15 cellular contexts compared by ENCODE assay signal in the genomic region with DNA sequence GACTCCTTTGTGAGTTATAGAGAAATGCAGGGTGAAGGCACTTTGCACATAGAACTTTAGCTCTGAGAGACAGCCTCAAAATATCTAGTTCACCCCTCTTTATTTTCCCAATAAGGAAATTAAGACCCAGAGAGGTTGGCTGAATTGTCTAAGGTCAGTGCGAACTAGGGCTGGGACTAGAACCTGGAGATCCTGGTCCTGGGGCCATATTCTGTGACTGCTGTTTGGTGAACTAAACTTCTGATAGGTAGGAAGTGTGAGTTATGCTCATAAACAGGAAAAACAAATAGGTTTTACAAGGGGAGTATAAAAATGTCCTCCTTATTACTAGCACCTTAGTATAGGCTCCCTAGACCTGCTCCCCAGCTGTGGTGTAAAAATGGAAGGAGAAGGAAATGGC. TPM values are rescaled to one million over a fixed set of nuclear protein-coding genes. Genes with fewer than 3 reads are reported as not detected.
DNase-seq lines count a peak whose midpoint lies in the region; ATAC-seq and TF ChIP-seq lines count a peak whose summit lies in the region.
"Had no signal": no experiment of that assay in that cellular context is flagged by ENCODE, and none has a peak within 500 bp of the region (broad histone marks: within the 10 kb centered on the region; RNA-seq: fewer than 3 reads in every experiment).

No MANE protein-coding gene starts in this region.

- peaks cover 94% of the 10 kb centered on the region for H3K36me3 Mint-ChIP-seq in activated CD4-positive, alpha-beta T cell treated with anti-CD3 and anti-CD28 coated beads, Interleukin-2, amount 10 ng/mL, durations not matched to agents 7 days and 5 days (ENCODE audit: low read depth)
- peaks cover 89% of the 10 kb centered on the region for H3K36me3 Mint-ChIP-seq in activated T-helper 1 cell treated with anti-CD3 and anti-CD28 coated beads, Interleukin-12 subunit alpha, Interleukin-12 subunit beta, Interleukin-2, Interleukin-4 antibody, amounts not matched to agents 30 ng/mL and 10 ng/mL and 1 ng/mL, durations not matched to agents 14 hours and 24 hours and 36 hours (ENCODE audit: low read depth)

- intact Hi-C loops in activated T-helper 1 cell treated with anti-CD3 and anti-CD28 coated beads, Interleukin-12 subunit alpha, Interleukin-12 subunit beta, Interleukin-2, Interleukin-4 antibody, amounts not matched to agents 30 ng/mL and 10 ng/mL and 1 ng/mL, durations not matched to agents 14 hours and 24 hours and 36 hours (cut with micrococcal nuclease) = loop anchor here (1.0 to 5.0 kb wide), 4 partner anchors 9 to 1268 kb away; a partner anchor contains a TSS

- no peaks in the 10 kb centered on the region for H3K9me3 Mint-ChIP-seq in activated CD4-positive, alpha-beta T cell treated with anti-CD3 and anti-CD28 coated beads, Interleukin-2, amount 10 ng/mL, durations not matched to agents 7 days and 5 days
- H3K9me3 Mint-ChIP-seq in activated T-helper 1 cell treated with anti-CD3 and anti-CD28 coated beads, Interleukin-12 subunit alpha, Interleukin-12 subunit beta, Interleukin-2, Interleukin-4 antibody, amounts not matched to agents 30 ng/mL and 10 ng/mL and 1 ng/mL, durations not matched to agents 14 hours and 24 hours and 36 hours = no peaks in the 10 kb centered on the region

- H3K4me3 Mint-ChIP-seq in activated CD4-positive, alpha-beta T cell treated with anti-CD3 and anti-CD28 coated beads, Interleukin-2, amount 10 ng/mL, durations not matched to agents 7 days and 5 days = peak overlapping the region; percentile 77
- peak overlapping the region; percentile 80 for H3K4me3 Mint-ChIP-seq in activated T-helper 1 cell treated with anti-CD3 and anti-CD28 coated beads, Interleukin-12 subunit alpha, Interleukin-12 subunit beta, Interleukin-2, Interleukin-4 antibody, amounts not matched to agents 30 ng/mL and 10 ng/mL and 1 ng/mL, durations not matched to agents 14 hours and 24 hours and 36 hours

- H3K27ac ChIP-seq in skin epidermis = peak overlapping the region in 12 of 21 experiments; percentile 2 to 98 (median 56)
- H3K27ac ChIP-seq: PC-9 had no signal

- no peak for ATAC-seq in HG03342 (IDR thresholded peaks at IDR 0.05; ENCODE audit: unreplicated experiment)

- peak overlapping the region; percentile 87 for H3K27ac Mint-ChIP-seq in activated CD4-positive, alpha-beta T cell treated with anti-CD3 and anti-CD28 coated beads, Interleukin-2, amount 10 ng/mL, durations not matched to agents 7 days and 5 days
- peak overlapping the region; percentile 91 for H3K27ac Mint-ChIP-seq in activated T-helper 1 cell treated with anti-CD3 and anti-CD28 coated beads, Interleukin-12 subunit alpha, Interleukin-12 subunit beta, Interleukin-2, Interleukin-4 antibody, amounts not matched to agents 30 ng/mL and 10 ng/mL and 1 ng/mL, durations not matched to agents 14 hours and 24 hours and 36 hours

- H3K4me3 ChIP-seq in skin epidermis = no peak overlapping the region
- H3K4me3 ChIP-seq: PC-9 had no signal

- no peaks in the 10 kb centered on the region for H3K27me3 Mint-ChIP-seq in activated CD4-positive, alpha-beta T cell treated with anti-CD3 and anti-CD28 coated beads, Interleukin-2, amount 10 ng/mL, durations not matched to agents 7 days and 5 days
- H3K27me3 Mint-ChIP-seq in activated T-helper 1 cell treated with anti-CD3 and anti-CD28 coated beads, Interleukin-12 subunit alpha, Interleukin-12 subunit beta, Interleukin-2, Interleukin-4 antibody, amounts not matched to agents 30 ng/mL and 10 ng/mL and 1 ng/mL, durations not matched to agents 14 hours and 24 hours and 36 hours (ENCODE audit: insufficient read depth) = no peaks in the 10 kb centered on the region

- POLR2A ChIA-PET in activated CD4-positive, alpha-beta T cell treated with anti-CD3 and anti-CD28 coated beads, Interleukin-2, amount 10 ng/mL, durations not matched to agents 7 days and 5 days (lab: Charles Lee) = interaction anchor here (1.9 kb wide), 1 partner anchor 21 kb away, joined by 7 read pairs; no protein-coding TSS in a partner anchor

- CTCF ChIA-PET in activated CD4-positive, alpha-beta T cell treated with anti-CD3 and anti-CD28 coated beads, Interleukin-2, amount 10 ng/mL, durations not matched to agents 7 days and 5 days (lab: Charles Lee) = interaction anchor here (1.0 to 1.7 kb wide), 5 partner anchors 10 to 545 kb away, joined by 3 to 4 read pairs (median 4); no protein-coding TSS in a partner anchor

- TF ChIP-seq POLR2A in GM18526 (IDR thresholded peaks at IDR 0.05; ENCODE audit: extremely low read depth, insufficient read length) = peak; percentile 23

- peaks cover 92% of the 10 kb centered on the region for H3K4me1 Mint-ChIP-seq in activated CD4-positive, alpha-beta T cell treated with anti-CD3 and anti-CD28 coated beads, Interleukin-2, amount 10 ng/mL, durations not matched to agents 7 days and 5 days
- peaks cover 93% of the 10 kb centered on the region for H3K4me1 Mint-ChIP-seq in activated T-helper 1 cell treated with anti-CD3 and anti-CD28 coated beads, Interleukin-12 subunit alpha, Interleukin-12 subunit beta, Interleukin-2, Interleukin-4 antibody, amounts not matched to agents 30 ng/mL and 10 ng/mL and 1 ng/mL, durations not matched to agents 14 hours and 24 hours and 36 hours (ENCODE audit: low read depth)

- no peak for DNase-seq in activated CD4-positive, alpha-beta T cell treated with anti-CD3 and anti-CD28 coated beads, Interleukin-2, amount 10 ng/mL, durations not matched to agents 7 days and 5 days
- no peak for DNase-seq in activated CD4-positive, alpha-beta T cell treated with anti-CD3 and anti-CD28 coated beads for 4 hours
- no peak for DNase-seq in activated T-helper 1 cell treated with anti-CD3 and anti-CD28 coated beads, Interleukin-12 subunit alpha, Interleukin-12 subunit beta, Interleukin-2, Interleukin-4 antibody, amounts not matched to agents 30 ng/mL and 10 ng/mL and 1 ng/mL, durations not matched to agents 14 hours and 24 hours and 36 hours (ENCODE audit: low spot score)
- no peak for DNase-seq in HPDE6-E6E7 (ENCODE audit: extremely low spot score)
- no peak for DNase-seq in H4 (ENCODE audit: low spot score)
- DNase-seq: ACHN; activated CD4-positive, CD25-positive, alpha-beta regulatory T cell treated with anti-CD3 and anti-CD28 coated beads, Interleukin-2, amount 50 U/mL, for 72 hours; activated gamma-delta T cell treated with Interleukin-2 at 50 U/mL for 16 hours; NCI-H187 treated with DMSO at 0.1 percent for 48 hours; NCI-H524; PC-9; posterior cingulate gyrus had no signal

RNA-seq across cellular contexts. Expression of a gene that starts 53.9 kb away (rescaled TPM):
- total RNA-seq in activated CD4-positive, alpha-beta T cell treated with anti-CD3 and anti-CD28 coated beads, Interleukin-2, amount 10 ng/mL, durations not matched to agents 7 days and 5 days = 100 to 1,000 TPM; 169 to 233 TPM
- total RNA-seq in activated T-helper 1 cell treated with anti-CD3 and anti-CD28 coated beads, Interleukin-12 subunit alpha, Interleukin-12 subunit beta, Interleukin-2, Interleukin-4 antibody, amounts not matched to agents 30 ng/mL and 10 ng/mL and 1 ng/mL, durations not matched to agents 14 hours and 24 hours and 36 hours = 228 and 229 TPM in 2 replicates
- total RNA-seq in H4 (2014; rRNA removed; shearing (Covaris generic)) = 585 and 634 TPM in 2 replicates
